ENCODE assay signal across 10 cellular contexts in genomic region chrX:2320580-2321327, GRCh38.
DNase-seq lines count a peak whose midpoint lies in the region; ATAC-seq, FAIRE-seq and TF ChIP-seq lines count a peak whose summit lies in the region.
"Had no signal": no experiment of that assay in that cellular context is flagged by ENCODE, and none has a peak within 500 bp of the region (broad histone marks: within the 10 kb centered on the region; RNA-seq: fewer than 3 reads in every experiment).

No MANE protein-coding gene starts in this region.

- no peak overlapping the region for H3K27ac Mint-ChIP-seq in activated naive CD4-positive, alpha-beta T cell treated with anti-CD3 and anti-CD28 coated beads, Interleukin-2, amount 10 ng/mL, durations not matched to agents 7 days and 5 days
- H3K27ac Mint-ChIP-seq: stimulated activated effector memory CD8-positive, alpha-beta T cell treated with anti-CD3 and anti-CD28 coated beads, Interleukin-12 subunit alpha, Interleukin-12 subunit beta, amount 100 ng/mL, for 72 hours had no signal

- no peak for DNase-seq in HCT116 (ENCODE audit: low read depth, low spot score)
- DNase-seq in epithelial cell of esophagus (ENCODE audit: low read depth) = peak; percentile 86
- peak; percentile 81 for DNase-seq in spleen
- no peak for DNase-seq in NCI-H1694 treated with DMSO at 0.1 percent for 48 hours (lab: John Stamatoyannopoulos, UW)
- no peak for DNase-seq in activated naive CD4-positive, alpha-beta T cell treated with anti-CD3 and anti-CD28 coated beads, Interleukin-2, amount 10 ng/mL, durations not matched to agents 7 days and 5 days
- no peak for DNase-seq in RCC 7860 (ENCODE audit: low spot score)
- DNase-seq: NCI-H2029 had no signal

- H3K27ac ChIP-seq in HCT116 (ENCODE audit: low read depth, low read length) = peak overlapping the region; percentile 50; the same call in 1 of the 2 replicates
- peak overlapping the region; percentile 90 to 92 for H3K27ac ChIP-seq in liver (ENCODE audit: low read depth in 1 of 2, low read length in 2 of 2)
- peak overlapping the region in 7 of 8 donors; percentile 58 to 93 (median 83) for H3K27ac ChIP-seq in spleen

- TF ChIP-seq RAD21 in HCT116 (IDR thresholded peaks at IDR 0.05; ENCODE audit: low read depth) = no peak
- TF ChIP-seq RAD21 in liver (IDR thresholded peaks at IDR 0.05) = peak; percentile 48 to 49

- H3K4me1 ChIP-seq in HCT116 (ENCODE audit: control insufficient read depth in 1 of 2, insufficient read depth in 2 of 2, low read length in 2 of 2) (peaks cover 27 to 45% of the 10 kb centered on the region in 2 experiments), liver (ENCODE audit: control insufficient read depth in 4 of 4, insufficient read depth in 4 of 4, low read length in 3 of 4) (peaks cover 2 to 19% (median 9%) of the 10 kb centered on the region in 4 donors), spleen (peaks cover 0 to 14% (median 2%) of the 10 kb centered on the region in 6 donors)

- peaks cover 11% of the 10 kb centered on the region for H3K36me3 Mint-ChIP-seq in activated naive CD4-positive, alpha-beta T cell treated with anti-CD3 and anti-CD28 coated beads, Interleukin-2, amount 10 ng/mL, durations not matched to agents 7 days and 5 days
- H3K36me3 Mint-ChIP-seq: stimulated activated effector memory CD8-positive, alpha-beta T cell treated with anti-CD3 and anti-CD28 coated beads, Interleukin-12 subunit alpha, Interleukin-12 subunit beta, amount 100 ng/mL, for 72 hours had no signal

- H2AFZ ChIP-seq in HCT116 (ENCODE audit: low read depth, low read length, poor library complexity, severe bottlenecking) = no peak overlapping the region

- H3K4me2 ChIP-seq in HCT116 (ENCODE audit: low read length) = peak overlapping the region; percentile 60; the same call in 1 of the 2 replicates

- TF ChIP-seq POLR2A in HCT116 (IDR thresholded peaks at IDR 0.05; ENCODE audit: borderline replicate concordance, extremely low read depth, insufficient read depth, insufficient read length) (no peak), spleen (IDR thresholded peaks at IDR 0.05) (no peak)

- H3K4me1 Mint-ChIP-seq in activated naive CD4-positive, alpha-beta T cell treated with anti-CD3 and anti-CD28 coated beads, Interleukin-2, amount 10 ng/mL, durations not matched to agents 7 days and 5 days = no peaks in the 10 kb centered on the region
- H3K4me1 Mint-ChIP-seq: stimulated activated effector memory CD8-positive, alpha-beta T cell treated with anti-CD3 and anti-CD28 coated beads, Interleukin-12 subunit alpha, Interleukin-12 subunit beta, amount 100 ng/mL, for 72 hours had no signal

- H3K4me3 ChIP-seq in HCT116 (replicated peaks in 1 of 2; ENCODE audit: low read depth in 1 of 2, low read length in 2 of 2) (no peak overlapping the region), epithelial cell of esophagus (ENCODE audit: low read length) (no peak overlapping the region), liver (ENCODE audit: low read depth in 1 of 3, low read length in 3 of 3) (peak overlapping the region; percentile 1 to 15 (median 1)), spleen (peak overlapping the region in 1 of 8 donors; percentile 58)

- ATAC-seq in HCT116 (no peak), HG03342 (IDR thresholded peaks at IDR 0.05; ENCODE audit: unreplicated experiment) (no peak)
- ATAC-seq: stimulated activated effector memory CD8-positive, alpha-beta T cell treated with anti-CD3 and anti-CD28 coated beads, Interleukin-12 subunit alpha, Interleukin-12 subunit beta, amount 100 ng/mL, for 72 hours had no signal

- no peak overlapping the region for H3K4me3 Mint-ChIP-seq in activated naive CD4-positive, alpha-beta T cell treated with anti-CD3 and anti-CD28 coated beads, Interleukin-2, amount 10 ng/mL, durations not matched to agents 7 days and 5 days
- H3K4me3 Mint-ChIP-seq: stimulated activated effector memory CD8-positive, alpha-beta T cell treated with anti-CD3 and anti-CD28 coated beads, Interleukin-12 subunit alpha, Interleukin-12 subunit beta, amount 100 ng/mL, for 72 hours had no signal

- RAD21 ChIA-PET in HCT116 (lab: Charles Lee; ENCODE audit: low non-redundant PET in 1 of 2, low total read pairs in 2 of 2, uncharacterized antibody in 2 of 2, unreplicated experiment in 2 of 2) = no interaction called here

- 27% methylated on average over 20 of the region's 20 CpGs for WGBS in liver
- 53 to 73% (median 70%) methylated on average over 17 to 20 of the region's 20 CpGs for WGBS in spleen, 5 donors

- H3K9me3 ChIP-seq in HCT116 (ENCODE audit: control insufficient read depth in 1 of 2, insufficient read depth in 1 of 2, low read depth in 1 of 2, low read length in 2 of 2) = no peaks in the 10 kb centered on the region
- H3K9me3 ChIP-seq in liver (ENCODE audit: control insufficient read depth in 4 of 4, low read length in 3 of 4) = no peaks in the 10 kb centered on the region
- H3K9me3 ChIP-seq in spleen = peaks cover 0 to 11% (median under 1%) of the 10 kb centered on the region in 8 donors

- H3K9me2 ChIP-seq in HCT116 (ENCODE audit: insufficient read depth) = no peaks in the 10 kb centered on the region

- no peaks in the 10 kb centered on the region for H3K36me3 ChIP-seq in HCT116 (ENCODE audit: control insufficient read depth in 1 of 2, insufficient read depth in 2 of 2, low read length in 2 of 2)
- H3K36me3 ChIP-seq in liver (ENCODE audit: control insufficient read depth in 4 of 4, insufficient read depth in 3 of 4, low read depth in 1 of 4, low read length in 3 of 4) = no peaks in the 10 kb centered on the region
- H3K36me3 ChIP-seq in spleen = no peaks in the 10 kb centered on the region

- CTCF ChIA-PET in HCT116 (lab: Charles Lee) = no interaction called here
- CTCF ChIA-PET in activated naive CD4-positive, alpha-beta T cell treated with anti-CD3 and anti-CD28 coated beads, Interleukin-2, amount 10 ng/mL, durations not matched to agents 7 days and 5 days (lab: Charles Lee) = no interaction called here

- FAIRE-seq in RCC 7860 (lab: Jason Lieb, UNC) = no peak

- H3K79me2 ChIP-seq in HCT116 (ENCODE audit: insufficient read depth, low read length) = no peaks in the 10 kb centered on the region

- H4K20me1 ChIP-seq in HCT116 (ENCODE audit: insufficient read depth) = no peaks in the 10 kb centered on the region

- H3K9ac ChIP-seq in HCT116 (ENCODE audit: low read length) = no peak overlapping the region
- peak overlapping the region; percentile 24 to 46 for H3K9ac ChIP-seq in liver (ENCODE audit: low read depth in 1 of 2, low read length in 2 of 2)

- BruUV-seq in HCT116 (replicated peaks; lab: Mats Ljungman, UMichigan) = no TSS peak

- intact Hi-C loops in HCT116 (cut with micrococcal nuclease) (no loop called here), spleen (cut with DNase I; ENCODE audit: low total_unique reads) (no loop called here)

- H3K27me3 ChIP-seq in HCT116 (ENCODE audit: insufficient read depth, low read length) (no peaks in the 10 kb centered on the region), liver (ENCODE audit: control insufficient read depth in 4 of 4, insufficient read depth in 4 of 4, low read length in 3 of 4) (no peaks in the 10 kb centered on the region), spleen (replicated peaks in 1 of 7) (no peaks in the 10 kb centered on the region)

- TF ChIP-seq CTCF in HCT116 (IDR thresholded peaks at IDR 0.05 in 2 of 3, conservative IDR thresholded peaks at IDR 0.05 in 1 of 3; ENCODE audit: borderline replicate concordance in 1 of 3, insufficient read depth in 1 of 3, low read depth in 2 of 3, low read length in 2 of 3) (no peak), epithelial cell of esophagus (IDR thresholded peaks at IDR 0.05; ENCODE audit: insufficient read depth, low read depth, low read length, missing control alignments) (no peak), liver (IDR thresholded peaks at IDR 0.05; ENCODE audit: low read depth, low read length, missing input control) (no peak), spleen (IDR thresholded peaks at IDR 0.05 in 8 of 11, conservative IDR thresholded peaks at IDR 0.05 in 3 of 11) (no peak)

- POLR2A ChIA-PET in HCT116 (lab: Charles Lee) = no interaction called here

- peaks cover 40% of the 10 kb centered on the region for H3K9me3 Mint-ChIP-seq in activated naive CD4-positive, alpha-beta T cell treated with anti-CD3 and anti-CD28 coated beads, Interleukin-2, amount 10 ng/mL, durations not matched to agents 7 days and 5 days

- H3K27me3 Mint-ChIP-seq in activated naive CD4-positive, alpha-beta T cell treated with anti-CD3 and anti-CD28 coated beads, Interleukin-2, amount 10 ng/mL, durations not matched to agents 7 days and 5 days = no peaks in the 10 kb centered on the region

TF ChIP-seq in HCT116, 20 proteins besides CTCF, POLR2A, EP300 and RAD21 (continues in another document):
- TF ChIP-seq EZH2phosphoT487 (IDR thresholded peaks at IDR 0.05; ENCODE audit: borderline replicate concordance) (no peak), JUND (IDR thresholded peaks at IDR 0.05) (no peak), ATF3 (IDR thresholded peaks at IDR 0.05) (no peak), YY1 (IDR thresholded peaks at IDR 0.05; ENCODE audit: extremely low read depth, insufficient replicate concordance, low read depth, low read length) (no peak), ZFX (IDR thresholded peaks at IDR 0.05) (no peak), ZNF274 (IDR thresholded peaks at IDR 0.05; ENCODE audit: low read depth, low read length) (no peak), CEBPB (IDR thresholded peaks at IDR 0.05; ENCODE audit: low read depth) (no peak)

TF ChIP-seq in liver, 16 proteins besides CTCF, POLR2A, EP300 and RAD21 (continues in another document):
- TF ChIP-seq FOXA2 (IDR thresholded peaks at IDR 0.05) (peak; percentile 98), YY1 (IDR thresholded peaks at IDR 0.05) (peak; percentile 85), MAX (IDR thresholded peaks at IDR 0.05) (peak; percentile 90), JUND (IDR thresholded peaks at IDR 0.05) (peak; percentile 89), HNF4A (conservative IDR thresholded peaks at IDR 0.05) (peak; percentile 88 to 91), FOXA1 (IDR thresholded peaks at IDR 0.05) (peak; percentile 97), TAF1 (conservative IDR thresholded peaks at IDR 0.05) (peak; percentile 71), GABPA (IDR thresholded peaks at IDR 0.05 in 1 of 2, conservative IDR thresholded peaks at IDR 0.05 in 1 of 2) (peak; percentile 60 to 64), NR2F2 (IDR thresholded peaks at IDR 0.05) (peak; percentile 47), RXRA (IDR thresholded peaks at IDR 0.05) (peak; percentile 89 to 94), ATF3 (IDR thresholded peaks at IDR 0.05) (peak; percentile 88), EGR1 (IDR thresholded peaks at IDR 0.05; ENCODE audit: low read depth in 2 of 2) (peak; percentile 61 to 76)

Comparison
In these comparisons a context has a peak if more than half of its experiments do, and no peak if none do; other contexts are left out.
1. DNase-seq: peak in epithelial cell of esophagus (single experiment) and spleen (single experiment); none in HCT116 (single experiment), NCI-H1694 treated with DMSO at 0.1 percent for 48 hours (single experiment), activated naive CD4-positive, alpha-beta T cell treated with anti-CD3 and anti-CD28 coated beads, Interleukin-2, amount 10 ng/mL, durations not matched to agents 7 days and 5 days (single experiment) and RCC 7860 (single experiment).
2. H3K4me3 ChIP-seq: peak in liver (3 of 3); none in HCT116 (0 of 2) and epithelial cell of esophagus (single experiment).
3. Peak in every context shown above with its lines, with median percentiles within 50 percentile points of each other: H3K27ac ChIP-seq.